In the genomic region with DNA sequence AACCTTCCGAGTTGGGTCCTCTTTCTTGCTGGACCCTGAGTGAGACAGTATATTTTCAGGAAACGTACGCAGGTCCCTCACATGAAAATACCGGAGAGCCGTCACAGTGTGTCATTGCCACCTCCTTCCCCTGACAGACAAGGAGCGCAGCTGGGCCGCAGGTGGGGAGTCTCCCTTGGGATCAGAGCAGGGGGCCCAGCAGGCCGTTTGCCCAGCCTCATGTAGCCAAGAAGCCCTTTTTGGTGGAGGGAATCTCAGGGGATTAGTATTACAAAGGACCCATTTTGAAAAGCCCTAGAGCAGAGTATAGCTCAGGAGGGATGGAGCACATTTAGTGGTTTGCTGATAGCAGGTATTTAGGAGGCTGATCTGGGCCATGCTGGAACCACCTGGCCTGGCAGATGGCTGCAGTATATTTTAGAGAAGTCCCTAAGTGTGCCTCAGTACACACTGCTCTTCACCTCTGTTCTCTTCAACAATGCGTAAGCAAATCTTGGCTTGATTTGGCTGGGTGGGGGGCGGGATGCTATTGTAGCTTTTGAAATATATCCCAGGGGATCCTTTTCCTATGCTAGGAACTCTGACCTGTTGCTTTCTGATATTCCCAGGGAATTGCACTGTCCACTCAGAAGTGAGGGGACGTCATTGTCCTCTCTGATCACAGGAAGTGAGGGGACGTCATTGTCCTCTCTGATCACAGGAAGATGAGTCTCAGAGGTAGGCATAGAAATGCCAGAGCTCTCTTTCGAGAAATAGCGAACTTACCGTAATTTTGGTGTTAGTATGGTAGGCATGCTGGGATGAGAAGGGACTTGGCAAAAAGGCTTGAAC, we compare ENCODE assay signal across 17 cellular contexts.
DNase-seq lines count a peak whose midpoint lies in the region; ATAC-seq and TF ChIP-seq lines count a peak whose summit lies in the region.
"Had no signal": no experiment of that assay in that cellular context is flagged by ENCODE, and none has a peak within 500 bp of the region (broad histone marks: within the 10 kb centered on the region; RNA-seq: fewer than 3 reads in every experiment).

No MANE protein-coding gene starts in this region.

- H3K36me3 ChIP-seq in right atrium auricular region: no peaks in the 10 kb centered on the region
- H3K36me3 ChIP-seq: breast epithelium, upper lobe of left lung had no signal

- no peak for ATAC-seq in left ventricle myocardium superior
- no peak for ATAC-seq in GM21423 (IDR thresholded peaks at IDR 0.05; ENCODE audit: unreplicated experiment)
- ATAC-seq: left lobe of liver, PC-3 had no signal

- no peak overlapping the region for H3K4me3 ChIP-seq in right atrium auricular region
- H3K4me3 ChIP-seq: breast epithelium, upper lobe of left lung had no signal

- H3K27ac ChIP-seq in right atrium auricular region: peak overlapping the region; percentile 40 to 51
- H3K27ac ChIP-seq: breast epithelium, upper lobe of left lung had no signal

- H3K27me3 ChIP-seq in right atrium auricular region: no peaks in the 10 kb centered on the region
- H3K27me3 ChIP-seq: breast epithelium, upper lobe of left lung had no signal

- peaks cover 0 to 44% of the 10 kb centered on the region in 2 donors for H3K4me1 ChIP-seq in right atrium auricular region

- no peaks in the 10 kb centered on the region for H3K9me3 ChIP-seq in right atrium auricular region
- H3K9me3 ChIP-seq: breast epithelium, upper lobe of left lung had no signal

- no peak for DNase-seq in right atrium auricular region (ENCODE audit: low spot score)
- DNase-seq in left ventricle myocardium superior: no peak
- peak; percentile 96 for DNase-seq in NCI-H2107 treated with DMSO at 0.1 percent for 48 hours (lab: John Stamatoyannopoulos, UW; ENCODE audit: unreplicated experiment)
- DNase-seq in cerebellar nuclear complex (lab: John Stamatoyannopoulos, UW): peak; percentile 20 to 34
- no peak for DNase-seq in HPDE6-E6E7 (ENCODE audit: extremely low spot score)
- no peak for DNase-seq in NCI-H748 treated with DMSO at 0.1 percent for 48 hours (lab: John Stamatoyannopoulos, UW)
- no peak for DNase-seq in hypothalamus (lab: John Stamatoyannopoulos, UW)
- DNase-seq: activated naive CD4-positive, alpha-beta T cell; activated T-cell treated with anti-CD3 and anti-CD28 coated beads, Interleukin-2, amount 50 U/mL, for 24 hours; NCI-H2081; NCI-H774; PC-3; SHP77 treated with DMSO at 0.1 percent for 48 hours had no signal

- intact Hi-C loops in left ventricle myocardium superior (cut with micrococcal nuclease): no loop called here

- TF ChIP-seq CTCF in right atrium auricular region (IDR thresholded peaks at IDR 0.05): no peak

Comparison
In these comparisons a context has a peak if more than half of its experiments do, and no peak if none do; other contexts are left out.
1. DNase-seq: peak in NCI-H2107 treated with DMSO at 0.1 percent for 48 hours (single experiment) and cerebellar nuclear complex (2 of 2); none in right atrium auricular region (single experiment), left ventricle myocardium superior (single experiment), HPDE6-E6E7 (single experiment), NCI-H748 treated with DMSO at 0.1 percent for 48 hours (single experiment) and hypothalamus (0 of 51).